Comparison of ENCODE assay signal across 8 cellular contexts in genomic region chr2:112156152-112156986, GRCh38. TPM values are rescaled to one million over a fixed set of nuclear protein-coding genes. Genes with fewer than 3 reads are reported as not detected.
DNase-seq lines count a peak whose midpoint lies in the region; ATAC-seq and TF ChIP-seq lines count a peak whose summit lies in the region.

No MANE protein-coding gene starts in this region.

- H3K23ac ChIP-seq in IMR-90 (ENCODE audit: low read depth, low read length) = no peak overlapping the region

- no peak overlapping the region for H3K18ac ChIP-seq in IMR-90 (ENCODE audit: low read depth, low read length)

- no peak overlapping the region for H4K8ac ChIP-seq in IMR-90 (ENCODE audit: low read depth in 2 of 2, low read length in 2 of 2)

- H2AK9ac ChIP-seq in IMR-90 (replicated peaks; ENCODE audit: low read depth, low read length, poor library complexity) = peak overlapping the region; percentile 42

- TF ChIP-seq CTCF in IMR-90 (conservative IDR thresholded peaks at IDR 0.05; ENCODE audit: low read depth, low read length) (no peak), fibroblast of villous mesenchyme (IDR thresholded peaks at IDR 0.05; ENCODE audit: insufficient read depth, low read depth, low read length) (no peak)

- no peak overlapping the region for H2BK20ac ChIP-seq in IMR-90 (ENCODE audit: low read depth, low read length)

- no peaks in the 10 kb centered on the region for H3K27me3 ChIP-seq in IMR-90 (ENCODE audit: control insufficient read depth, insufficient read depth, low read length)

- dilution Hi-C loops in IMR-90 (cut with HindIII; ENCODE audit: low sequenced_read_pairs, unreplicated experiment) = no loop called here

- BruUV-seq in IMR-90 (replicated peaks; lab: Mats Ljungman, UMichigan) = no TSS peak

- no peak overlapping the region for H2BK120ac ChIP-seq in IMR-90 (ENCODE audit: low read depth, low read length)

- TF ChIP-seq POLR2A in IMR-90 (IDR thresholded peaks at IDR 0.05; ENCODE audit: low read depth, low read length) = no peak

- H2AK5ac ChIP-seq in IMR-90 (ENCODE audit: low read depth, low read length) = no peak overlapping the region

- no CpG with 5 or more reads among the region's 21 CpGs for WGBS in IMR-90 (ENCODE audit: extremely low coverage in 2 of 2, insufficient read length in 1 of 2), 2 experiments

- H3K79me1 ChIP-seq in IMR-90 (ENCODE audit: low read depth in 1 of 2, low read length in 2 of 2) = 0 out of 4 replicates have a peak, but pooled peaks cover 0 to 4% of the 10 kb centered on the region in 2 experiments

- H4K5ac ChIP-seq in IMR-90 (ENCODE audit: low read depth, low read length) = no peak overlapping the region

- no peak overlapping the region for H3K4ac ChIP-seq in IMR-90 (ENCODE audit: low read depth, low read length)

- POLR2A ChIA-PET in IMR-90 (lab: Charles Lee; ENCODE audit: unreplicated experiment) = no interaction called here

- H3K4me1 ChIP-seq in IMR-90 (ENCODE audit: control insufficient read depth, insufficient read depth, low read length) = peaks cover 5% of the 10 kb centered on the region

- peak overlapping the region; percentile 66 for H2AFZ ChIP-seq in IMR-90 (replicated peaks; ENCODE audit: low read length, poor library complexity)

- H4K20me1 ChIP-seq in IMR-90 (ENCODE audit: insufficient read depth, low read length) = no peaks in the 10 kb centered on the region

- ATAC-seq in IMR-90 (ENCODE audit: low read depth) (peak; percentile 65), HG02938 (IDR thresholded peaks at IDR 0.05; ENCODE audit: unreplicated experiment) (no peak), HG03521 (IDR thresholded peaks at IDR 0.05; ENCODE audit: unreplicated experiment) (no peak)

- H3K9me1 ChIP-seq in IMR-90 (ENCODE audit: insufficient read depth, low read length) = peaks cover 4% of the 10 kb centered on the region; the same call in 1 of the 2 replicates

- no peak overlapping the region for H3K27ac ChIP-seq in IMR-90 (ENCODE audit: insufficient read depth, low read length)

- H3K4me2 ChIP-seq in IMR-90 (ENCODE audit: low read depth, low read length) = no peak overlapping the region

- no peak overlapping the region for H3K56ac ChIP-seq in IMR-90 (ENCODE audit: extremely low read depth, insufficient read depth, low read length)

- H3K9ac ChIP-seq in IMR-90 (ENCODE audit: low read depth, low read length) = no peak overlapping the region

- H3K4me3 ChIP-seq in IMR-90 (ENCODE audit: insufficient read depth, low read depth, low read length) = no peak overlapping the region
- H3K4me3 ChIP-seq in fibroblast of villous mesenchyme (ENCODE audit: low read depth, low read length) = no peak overlapping the region

- in situ Hi-C loops in IMR-90 (cut with MboI; ENCODE audit: low sequenced_read_pairs) = no loop called here

- no peak overlapping the region for H3K14ac ChIP-seq in IMR-90 (replicated peaks; ENCODE audit: low read depth, low read length)

- TF ChIP-seq RAD21 in IMR-90 (IDR thresholded peaks at IDR 0.05; ENCODE audit: low read length) = no peak

- no peak overlapping the region for H2BK15ac ChIP-seq in IMR-90 (ENCODE audit: low read depth, low read length)

- no peaks in the 10 kb centered on the region for H3K36me3 ChIP-seq in IMR-90 (ENCODE audit: control insufficient read depth, insufficient read depth, low read length)

- H2BK5ac ChIP-seq in IMR-90 (ENCODE audit: low read depth, low read length, poor library complexity, severe bottlenecking) = no peak overlapping the region

- CTCF ChIA-PET in IMR-90 (lab: Yijun Ruan, JAX) = no interaction called here

- no peaks in the 10 kb centered on the region for H3K9me3 ChIP-seq in IMR-90 (ENCODE audit: control insufficient read depth, insufficient read depth, low read length)

- intact Hi-C loops in IMR-90 (cut with micrococcal nuclease) = no loop called here

- peak; percentile 47 for DNase-seq in IMR-90
- peak; percentile 34 for DNase-seq in activated CD8-positive, alpha-beta memory T cell treated with anti-CD3 and anti-CD28 coated beads, Interleukin-2, amount 50 U/mL, for 4 hours
- peak; percentile 53 for DNase-seq in fibroblast of villous mesenchyme (ENCODE audit: low read depth)
- peak; percentile 41 to 49 for DNase-seq in stimulated activated CD8-positive, alpha-beta memory T cell treated with anti-CD3 and anti-CD28 coated beads, Interleukin-2, amount 100 ng/mL, for 48 hours (ENCODE audit: low read depth in 2 of 2)
- DNase-seq in CD1c-positive myeloid dendritic cell (ENCODE audit: extremely low spot score) = no peak
- DNase-seq in cerebellar cortex (ENCODE audit: low spot score) = no peak

- H4K91ac ChIP-seq in IMR-90 (ENCODE audit: insufficient read depth, low read depth, low read length) = no peak overlapping the region

TF ChIP-seq in IMR-90, 13 proteins besides CTCF, POLR2A, EP300 and RAD21:
- no peak for TF ChIP-seq BHLHE40 (IDR thresholded peaks at IDR 0.05; ENCODE audit: low read depth, low read length)
- no peak for TF ChIP-seq USF2 (IDR thresholded peaks at IDR 0.05; ENCODE audit: low read depth, low read length)
- TF ChIP-seq CHD1 (IDR thresholded peaks at IDR 0.05; ENCODE audit: low read depth, low read length) = no peak
- no peak for TF ChIP-seq RCOR1 (IDR thresholded peaks at IDR 0.05; ENCODE audit: insufficient replicate concordance, low read length)
- no peak for TF ChIP-seq FOS (IDR thresholded peaks at IDR 0.05; ENCODE audit: low read depth, low read length)
- TF ChIP-seq ELK1 (IDR thresholded peaks at IDR 0.05; ENCODE audit: borderline replicate concordance, low read depth, low read length) = no peak
- TF ChIP-seq CEBPB (IDR thresholded peaks at IDR 0.05; ENCODE audit: low read depth, low read length) = no peak
- no peak for TF ChIP-seq SMC3 (IDR thresholded peaks at IDR 0.05; ENCODE audit: low read depth, low read length)
- TF ChIP-seq MAFK (IDR thresholded peaks at IDR 0.05; ENCODE audit: low read depth, low read length) = no peak
- no peak for TF ChIP-seq MAZ (IDR thresholded peaks at IDR 0.05; ENCODE audit: borderline replicate concordance, low read depth, low read length)
- no peak for TF ChIP-seq NFE2L2 (IDR thresholded peaks at IDR 0.05; ENCODE audit: low read depth, low read length)
- no peak for TF ChIP-seq RFX5 (IDR thresholded peaks at IDR 0.05; ENCODE audit: low read depth, low read length)
- no peak for TF ChIP-seq MXI1 (IDR thresholded peaks at IDR 0.05; ENCODE audit: borderline replicate concordance, low read depth, low read length)

RNA-seq across cellular contexts. Expression of gene FBLN7, which starts 18.2 kb away (rescaled TPM):
- under 0.01 and 0.18 TPM in 2 replicates for total RNA-seq in IMR-90 (2012; rRNA removed)
- 1.0 and 1.2 TPM in 2 replicates for polyA plus RNA-seq in IMR-90 (2012; rRNA removed)
- 1.00 and 1.5 TPM in 2 replicates for polyA plus RNA-seq in IMR-90 (2012; cell fraction: cytosol; rRNA removed)
- polyA plus RNA-seq in IMR-90 (2012; cell fraction: nucleus; rRNA removed; ENCODE audit: low replicate concordance) = 0.59 and 0.69 TPM in 2 replicates
- 1.3 and 6.1 TPM in 2 replicates for total RNA-seq in fibroblast of villous mesenchyme

Comparison
In these comparisons a context has a peak if more than half of its experiments do, and no peak if none do; other contexts are left out.
1. DNase-seq: peak in IMR-90 (single experiment), activated CD8-positive, alpha-beta memory T cell treated with anti-CD3 and anti-CD28 coated beads, Interleukin-2, amount 50 U/mL, for 4 hours (single experiment), fibroblast of villous mesenchyme (single experiment) and stimulated activated CD8-positive, alpha-beta memory T cell treated with anti-CD3 and anti-CD28 coated beads, Interleukin-2, amount 100 ng/mL, for 48 hours (2 of 2); none in CD1c-positive myeloid dendritic cell (single experiment) and cerebellar cortex (single experiment).